In genomic region chr5:131394128-131394527, GRCh38 we compare ENCODE assay signal across 9 cellular contexts.
DNase-seq lines count a peak whose midpoint lies in the region; ATAC-seq and TF ChIP-seq lines count a peak whose summit lies in the region.
"Had no signal": no experiment of that assay in that cellular context is flagged by ENCODE, and none has a peak within 500 bp of the region (broad histone marks: within the 10 kb centered on the region; RNA-seq: fewer than 3 reads in every experiment).

No MANE protein-coding gene starts in this region.

- H3K9ac ChIP-seq in H9 (ENCODE audit: extremely low read depth, insufficient read length, low read length), result no peak overlapping the region

- H4K5ac ChIP-seq in H9 (ENCODE audit: insufficient read length, low read depth, low read length), result no peak overlapping the region

- no peak overlapping the region for H3K4me2 ChIP-seq in H9 (ENCODE audit: insufficient read depth, insufficient read length, low read length)

- H2AK5ac ChIP-seq in H9 (ENCODE audit: insufficient read length, low read length), result no peak overlapping the region

- H3K79me2 ChIP-seq in H9 (ENCODE audit: insufficient read depth, low read length), result no peaks in the 10 kb centered on the region

- H3K23ac ChIP-seq in H9 (ENCODE audit: insufficient read length, low read depth, low read length), result no peak overlapping the region

- H3K23me2 ChIP-seq in H9 (ENCODE audit: insufficient read length, low read depth, low read length, poor library complexity, severe bottlenecking), result no peaks in the 10 kb centered on the region

- no peak overlapping the region for H3K14ac ChIP-seq in H9 (ENCODE audit: insufficient read depth, low read length)

- no peak overlapping the region for H2BK120ac ChIP-seq in H9 (ENCODE audit: low read depth, low read length, poor library complexity, severe bottlenecking)

- H3K9me3 ChIP-seq in naive thymus-derived CD4-positive, alpha-beta T cell (ENCODE audit: control insufficient read depth in 2 of 3, low read length in 3 of 3), result no peaks in the 10 kb centered on the region
- H3K9me3 ChIP-seq in H9 (ENCODE audit: control insufficient read depth, low read depth, low read length), result no peaks in the 10 kb centered on the region
- H3K9me3 ChIP-seq: psoas muscle had no signal

- intact Hi-C loops in naive thymus-derived CD4-positive, alpha-beta T cell (cut with micrococcal nuclease), result loop anchor here (1.0 to 10.0 kb wide), 6 partner anchors 12 to 319 kb away; partner anchors contain the start of gene LYRM7 (in 1 of the 2)

- H3K56ac ChIP-seq in H9 (ENCODE audit: insufficient read length, low read depth, low read length), result no peak overlapping the region

- peak; percentile 54 for ATAC-seq in HG03060 (IDR thresholded peaks at IDR 0.05; ENCODE audit: low read depth, unreplicated experiment)
- peak; percentile 97 for ATAC-seq in naive thymus-derived CD4-positive, alpha-beta T cell

- H3K27me3 ChIP-seq in naive thymus-derived CD4-positive, alpha-beta T cell (ENCODE audit: control insufficient read depth in 2 of 2, insufficient read depth in 2 of 2, low read length in 2 of 2), result no peaks in the 10 kb centered on the region
- no peaks in the 10 kb centered on the region for H3K27me3 ChIP-seq in H9 (ENCODE audit: insufficient read depth, low read length)

- H3K27ac Mint-ChIP-seq in activated naive CD8-positive, alpha-beta T cell treated with anti-CD3 and anti-CD28 coated beads for 36 hours, result peak overlapping the region; percentile 91
- peak overlapping the region; percentile 88 to 97 (median 91) for H3K27ac Mint-ChIP-seq in naive thymus-derived CD4-positive, alpha-beta T cell
- H3K27ac Mint-ChIP-seq in H9, result no peak overlapping the region

- H4K8ac ChIP-seq in H9 (replicated peaks; ENCODE audit: insufficient read length, low read depth, low read length), result no peak overlapping the region

- peak overlapping the region; percentile 65 for H3K4me3 Mint-ChIP-seq in activated naive CD8-positive, alpha-beta T cell treated with anti-CD3 and anti-CD28 coated beads for 36 hours
- peak overlapping the region in 9 of 10 donors; percentile 30 to 85 (median 69) for H3K4me3 Mint-ChIP-seq in naive thymus-derived CD4-positive, alpha-beta T cell
- no peak overlapping the region for H3K4me3 Mint-ChIP-seq in H9

- H3K4me3 ChIP-seq in naive thymus-derived CD4-positive, alpha-beta T cell (ENCODE audit: low read length), result no peak overlapping the region
- H3K4me3 ChIP-seq: psoas muscle had no signal

- no peaks in the 10 kb centered on the region for H4K20me1 ChIP-seq in H9 (ENCODE audit: control insufficient read depth, insufficient read depth, insufficient read length)

- peaks cover 84% of the 10 kb centered on the region for H3K4me1 Mint-ChIP-seq in activated naive CD8-positive, alpha-beta T cell treated with anti-CD3 and anti-CD28 coated beads for 36 hours
- peaks cover 28 to 95% (median 84%) of the 10 kb centered on the region in 7 donors for H3K4me1 Mint-ChIP-seq in naive thymus-derived CD4-positive, alpha-beta T cell
- H3K4me1 Mint-ChIP-seq in H9, result no peaks in the 10 kb centered on the region

- peaks cover 87% of the 10 kb centered on the region for H3K36me3 Mint-ChIP-seq in activated naive CD8-positive, alpha-beta T cell treated with anti-CD3 and anti-CD28 coated beads for 36 hours
- peaks cover 23 to 85% (median 76%) of the 10 kb centered on the region in 5 donors for H3K36me3 Mint-ChIP-seq in naive thymus-derived CD4-positive, alpha-beta T cell
- H3K36me3 Mint-ChIP-seq in H9 (ENCODE audit: insufficient read depth in 1 of 3, low read depth in 3 of 3), result peaks cover 4 to 41% (median 35%) of the 10 kb centered on the region in 3 experiments; a peak in 5 of 7 replicates

- no peak overlapping the region for H3K18ac ChIP-seq in H9 (ENCODE audit: insufficient read length, low read depth, low read length)

- no peak overlapping the region for H2BK12ac ChIP-seq in H9 (ENCODE audit: insufficient read length, low read depth, low read length)

- H2BK20ac ChIP-seq in H9 (ENCODE audit: low read depth, low read length, poor library complexity, severe bottlenecking), result no peak overlapping the region

- H3K27ac ChIP-seq in naive thymus-derived CD4-positive, alpha-beta T cell (ENCODE audit: low read depth, low read length), result peak overlapping the region; percentile 84
- H3K27ac ChIP-seq in H9 (ENCODE audit: insufficient read length, low read depth, low read length), result no peak overlapping the region
- H3K27ac ChIP-seq: psoas muscle had no signal

- no peak overlapping the region for H4K91ac ChIP-seq in H9 (ENCODE audit: insufficient read length, low read depth, low read length)

- WGBS in H9 (ENCODE audit: extremely low coverage, insufficient read length, low lambda C conversion rate), result no CpG with 5 or more reads among the region's 4 CpGs

- H2AFZ ChIP-seq in H9 (ENCODE audit: low read length), result no peak overlapping the region

- peaks cover 59 to 61% of the 10 kb centered on the region in 2 donors for H3K4me1 ChIP-seq in naive thymus-derived CD4-positive, alpha-beta T cell (ENCODE audit: control insufficient read depth in 2 of 2, insufficient read depth in 2 of 2, low read length in 2 of 2)
- H3K4me1 ChIP-seq in H9 (ENCODE audit: insufficient read depth, low read length), result no peaks in the 10 kb centered on the region
- H3K4me1 ChIP-seq: psoas muscle had no signal

- H2BK5ac ChIP-seq in H9 (ENCODE audit: insufficient read length, low read length), result no peak overlapping the region

- peaks cover 4% of the 10 kb centered on the region for H3K9me3 Mint-ChIP-seq in activated naive CD8-positive, alpha-beta T cell treated with anti-CD3 and anti-CD28 coated beads for 36 hours
- peaks cover 0 to 9% (median 0%) of the 10 kb centered on the region in 11 donors for H3K9me3 Mint-ChIP-seq in naive thymus-derived CD4-positive, alpha-beta T cell
- no peaks in the 10 kb centered on the region for H3K9me3 Mint-ChIP-seq in H9

- DNase-seq in activated CD4-positive, alpha-beta T cell treated with anti-CD3 and anti-CD28 coated beads for 4 hours, result peak; percentile 48 to 49
- no peak for DNase-seq in activated CD4-positive, alpha-beta T cell treated with anti-CD3 and anti-CD28 coated beads for 1 hour
- peak; percentile 34 for DNase-seq in activated naive CD8-positive, alpha-beta T cell treated with anti-CD3 and anti-CD28 coated beads for 36 hours
- DNase-seq in naive thymus-derived CD4-positive, alpha-beta T cell, result peak in 8 of 9 donors; percentile 36 to 84 (median 77)
- no peak for DNase-seq in NCI-H774 (lab: John Stamatoyannopoulos, UW)
- DNase-seq in ecto neural progenitor cell (ENCODE audit: low spot score), result no peak
- no peak for DNase-seq in H9
- DNase-seq: psoas muscle had no signal

- no peak for TF ChIP-seq CTCF in H9 (conservative IDR thresholded peaks at IDR 0.05)

- H3K79me1 ChIP-seq in H9 (ENCODE audit: insufficient read depth, low read depth, low read length, poor library complexity, severe bottlenecking), result no peaks in the 10 kb centered on the region

- H3T11ph ChIP-seq in H9 (ENCODE audit: low read length), result no peak overlapping the region

- no peak overlapping the region for H3K4ac ChIP-seq in H9 (ENCODE audit: low read depth, low read length)

- POLR2A ChIA-PET in naive thymus-derived CD4-positive, alpha-beta T cell (lab: Charles Lee), result interaction anchor here (0.6 to 3.1 kb wide), 9 partner anchors 9 to 137 kb away, joined by 3 to 16 read pairs (median 4); partner anchors contain the start of gene CDC42SE2

- CTCF ChIA-PET in naive thymus-derived CD4-positive, alpha-beta T cell (lab: Charles Lee), result interaction anchor here (0.7 to 2.6 kb wide), 3 partner anchors 12 to 21 kb away, joined by 3 to 11 read pairs (median 3); no protein-coding TSS in a partner anchor

- H3K27me3 Mint-ChIP-seq in activated naive CD8-positive, alpha-beta T cell treated with anti-CD3 and anti-CD28 coated beads for 36 hours, result no peaks in the 10 kb centered on the region
- H3K27me3 Mint-ChIP-seq in naive thymus-derived CD4-positive, alpha-beta T cell, result no peaks in the 10 kb centered on the region
- no peaks in the 10 kb centered on the region; the same call in 1 of the 2 replicates for H3K27me3 Mint-ChIP-seq in H9 (ENCODE audit: low read depth)

- H2BK15ac ChIP-seq in H9 (ENCODE audit: low read depth, low read length), result no peak overlapping the region

- H3K36me3 ChIP-seq in naive thymus-derived CD4-positive, alpha-beta T cell (ENCODE audit: control insufficient read depth in 2 of 3, insufficient read depth in 3 of 3, low read length in 3 of 3), result peaks cover 15 to 38% (median 25%) of the 10 kb centered on the region in 3 experiments

Comparison
In these comparisons a context has a peak if more than half of its experiments do, and no peak if none do; other contexts are left out.
1. DNase-seq: peak in activated CD4-positive, alpha-beta T cell treated with anti-CD3 and anti-CD28 coated beads for 4 hours (2 of 2), activated naive CD8-positive, alpha-beta T cell treated with anti-CD3 and anti-CD28 coated beads for 36 hours (single experiment) and naive thymus-derived CD4-positive, alpha-beta T cell (8 of 9); none in activated CD4-positive, alpha-beta T cell treated with anti-CD3 and anti-CD28 coated beads for 1 hour (single experiment), NCI-H774 (single experiment), ecto neural progenitor cell (single experiment) and H9 (single experiment).
2. H3K27ac Mint-ChIP-seq: peak in activated naive CD8-positive, alpha-beta T cell treated with anti-CD3 and anti-CD28 coated beads for 36 hours (single experiment) and naive thymus-derived CD4-positive, alpha-beta T cell (9 of 9); none in H9 (0 of 3).
3. H3K4me3 Mint-ChIP-seq: peak in activated naive CD8-positive, alpha-beta T cell treated with anti-CD3 and anti-CD28 coated beads for 36 hours (single experiment) and naive thymus-derived CD4-positive, alpha-beta T cell (9 of 10); none in H9 (0 of 2).